In the genomic region with DNA sequence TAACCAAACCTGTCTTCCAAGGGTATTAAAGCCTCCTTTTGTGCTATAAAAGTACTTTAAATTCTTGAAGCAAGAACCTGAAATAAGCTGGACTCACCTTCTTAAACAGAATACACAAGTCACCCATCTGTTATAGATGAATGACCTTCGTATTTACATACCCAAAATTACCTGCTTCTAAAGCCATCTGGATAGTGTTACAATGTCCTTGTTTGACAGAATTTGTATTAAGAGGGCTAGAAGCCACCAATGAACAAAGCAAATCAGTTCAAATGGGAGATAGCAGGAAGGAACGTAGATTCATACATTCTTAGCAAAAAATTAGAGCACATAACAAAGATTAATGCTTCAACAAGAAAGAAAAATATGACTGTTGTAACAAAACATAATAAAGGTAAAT, we compare ENCODE assay signal across 22 cellular contexts. TPM values are rescaled to one million over a fixed set of nuclear protein-coding genes. Genes with fewer than 3 reads are reported as not detected.
"Had no signal": no experiment of that assay in that cellular context is flagged by ENCODE, and none has a peak within 500 bp of the region (broad histone marks: within the 10 kb centered on the region; RNA-seq: fewer than 3 reads in every experiment).

No MANE protein-coding gene starts in this region.

- H3K4me2 ChIP-seq: PC-9 had no signal

- H3K27me3 ChIP-seq: MG63, Peyer's patch, SJCRH30 had no signal

- H3K27ac ChIP-seq: PC-9, Peyer's patch, SK-N-MC had no signal

- H3K36me3 ChIP-seq: MG63, Peyer's patch, SJCRH30 had no signal

- H3K4me3 ChIP-seq: MG63, PC-9, Peyer's patch, SJCRH30, SK-N-MC had no signal

- H3K4me1 ChIP-seq: Peyer's patch had no signal

- H2AFZ ChIP-seq: PC-9 had no signal

- DNase-seq: KBM-7; MG63; NCI-H1092; NCI-H1105 treated with DMSO at 0.1 percent for 48 hours; NCI-H1417 treated with DMSO at 0.1 percent for 48 hours; NCI-H146; NCI-H1694 treated with DMSO at 0.1 percent for 48 hours; NCI-H2029; NCI-H2081 treated with DMSO at 0.1 percent for 48 hours; NCI-H2227 treated with DMSO at 0.1 percent for 48 hours; NCI-H510A treated with DMSO at 0.1 percent for 48 hours; NK-92 treated with Interleukin-12 subunit alpha and Interleukin-12 subunit beta, amount 100 ng/mL, for 24 hours; PC-9; Peyer's patch; SHP77 treated with DMSO at 0.1 percent for 48 hours; SJCRH30; T-helper 2 cell had no signal

- ATAC-seq: Right ventricle myocardium inferior had no signal

- H3K9me3 ChIP-seq: MG63, Peyer's patch had no signal

RNA-seq across cellular contexts. Expression of a gene that starts 33.7 kb away (rescaled TPM):
- total RNA-seq: OCI-LY7; RPMI7951; T-helper 1 cell treated with Interleukin-12 subunit alpha and Interleukin-12 subunit beta and Interleukin-4 antibody, amounts not matched to agents 30 ng/mL and 1 ng/mL, for 36 hours had no signal
